24 cellular contexts compared by ENCODE assay signal in genomic region chr20:914727-915498, GRCh38. TPM values are rescaled to one million over a fixed set of nuclear protein-coding genes. Genes with fewer than 3 reads are reported as not detected.
A peak's percentile ranks its signal among the peaks of the same experiment; 100 is the strongest.
DNase-seq lines count a peak whose midpoint lies in the region; ATAC-seq, FAIRE-seq and TF ChIP-seq lines count a peak whose summit lies in the region.
"Had no signal": no experiment of that assay in that cellular context is flagged by ENCODE, and none has a peak within 500 bp of the region (broad histone marks: within the 10 kb centered on the region; RNA-seq: fewer than 3 reads in every experiment).

No MANE protein-coding gene starts in this region.

- no peaks in the 10 kb centered on the region for H3K79me1 ChIP-seq in H1 (ENCODE audit: low read depth, low read length)

- no peaks in the 10 kb centered on the region for H3K9me3 ChIP-seq in BLaER1 treated with 17β-estradiol and CSF1 and Interleukin-3, amounts not matched to agents 10 nM and 100 nM (replicated peaks in 1 of 11)
- H3K9me3 ChIP-seq in PC-3 (ENCODE audit: low read length) (no peaks in the 10 kb centered on the region), H1 (ENCODE audit: insufficient read depth in 2 of 2, low read depth in 1 of 2, low read length in 1 of 2) (no peaks in the 10 kb centered on the region)
- H3K9me3 ChIP-seq: testis had no signal

- no peak for TF ChIP-seq EP300 in H1 (IDR thresholded peaks at IDR 0.05; ENCODE audit: borderline replicate concordance in 1 of 2, low read depth in 2 of 2, low read length in 2 of 2)

- peak overlapping the region; percentile 42; the same call in 1 of the 2 replicates for H4K8ac ChIP-seq in H1 (ENCODE audit: extremely low read depth, insufficient read depth, low read length)

- H2AFZ ChIP-seq in PC-3 (ENCODE audit: low read length) (no peak overlapping the region), H1 (ENCODE audit: low read length) (no peak overlapping the region)

- peak overlapping the region; percentile 58 to 81 (median 75) for H3K4me2 ChIP-seq in BLaER1 treated with 17β-estradiol and CSF1 and Interleukin-3, amounts not matched to agents 10 nM and 100 nM
- H3K4me2 ChIP-seq in PC-3 (ENCODE audit: low read length) (no peak overlapping the region), H1 (ENCODE audit: insufficient read depth in 1 of 2, low read depth in 2 of 2, low read length in 2 of 2) (no peak overlapping the region)
- H3K4me2 ChIP-seq: smooth muscle cell had no signal

- no peak overlapping the region for H3K4me3 ChIP-seq in BLaER1 treated with 17β-estradiol and CSF1 and Interleukin-3, amounts not matched to agents 10 nM and 100 nM
- no peak overlapping the region for H3K4me3 ChIP-seq in PC-3 (ENCODE audit: low read length)
- no peak overlapping the region for H3K4me3 ChIP-seq in H1 (ENCODE audit: extremely low read depth in 1 of 4, insufficient read depth in 2 of 4, low read depth in 3 of 4, low read length in 4 of 4)
- H3K4me3 ChIP-seq: smooth muscle cell, testis had no signal

- H3K9me2 ChIP-seq in PC-3 (replicated peaks; ENCODE audit: low read length), result no peaks in the 10 kb centered on the region

- no peak overlapping the region for H3K23ac ChIP-seq in H1 (ENCODE audit: insufficient read length)

- BruUV-seq in PC-3 (replicated peaks; lab: Mats Ljungman, UMichigan), result no TSS peak

- no peak overlapping the region for H4K91ac ChIP-seq in H1 (replicated peaks; ENCODE audit: insufficient read length, low read length)

- H3K23me2 ChIP-seq in H1 (ENCODE audit: low read depth, low read length), result no peaks in the 10 kb centered on the region; the same call in 1 of the 2 replicates

- H2BK120ac ChIP-seq in H1 (replicated peaks; ENCODE audit: low read depth, low read length), result no peak overlapping the region

- intact Hi-C loops in PC-3 (cut with micrococcal nuclease), result no loop called here
- intact Hi-C loops in posterior vena cava (cut with DNase I), result no loop called here

- H3F3A ChIP-seq in PC-3 (ENCODE audit: low read length, unreplicated experiment), result no peaks in the 10 kb centered on the region

- no peak for TF ChIP-seq POLR2A in H1 (IDR thresholded peaks at IDR 0.05; ENCODE audit: control extremely low read depth in 1 of 2, low read depth in 2 of 2, low read length in 2 of 2)

- H2BK5ac ChIP-seq in H1 (ENCODE audit: low read depth, low read length), result no peak overlapping the region

- no peak overlapping the region for H2AK5ac ChIP-seq in H1 (ENCODE audit: low read depth, low read length)

- H3K36me3 Mint-ChIP-seq in naive thymus-derived CD8-positive, alpha-beta T cell, result no peaks in the 10 kb centered on the region
- H3K36me3 Mint-ChIP-seq: activated naive CD8-positive, alpha-beta T cell treated with anti-CD3 and anti-CD28 coated beads, Interleukin-2, amount 10 ng/mL, durations not matched to agents 7 days and 5 days; memory B cell had no signal

- POLR2A ChIA-PET in PC-3 (lab: Charles Lee; ENCODE audit: unreplicated experiment) (no interaction called here), H1 (lab: Charles Lee; ENCODE audit: partially characterized antibody) (interaction anchor here (1.1 to 1.2 kb wide), 2 partner anchors 9 to 28 kb away, joined by 3 to 6 read pairs; no protein-coding TSS in a partner anchor)
- POLR2A ChIA-PET in naive thymus-derived CD8-positive, alpha-beta T cell (lab: Charles Lee), result no interaction called here

- CTCF ChIA-PET in PC-3 (lab: Charles Lee) (no interaction called here), H1 (lab: Charles Lee; ENCODE audit: partially characterized antibody) (interaction anchor here (0.6 to 6.7 kb wide), 9 partner anchors 9 to 272 kb away, joined by 3 to 79 read pairs (median 3); no protein-coding TSS in a partner anchor)

- TF ChIP-seq CTCF in PC-3 (conservative IDR thresholded peaks at IDR 0.05; ENCODE audit: low read depth, low read length), result no peak
- TF ChIP-seq CTCF in H1 (IDR thresholded peaks at IDR 0.05; ENCODE audit: control extremely low read depth in 1 of 3, insufficient read depth in 1 of 3, low read depth in 1 of 3, low read length in 3 of 3), result no peak

- no peak overlapping the region for H2BK15ac ChIP-seq in H1 (ENCODE audit: low read length)

- H2BK20ac ChIP-seq in H1 (ENCODE audit: low read length), result no peak overlapping the region

- H3K4ac ChIP-seq in H1 (replicated peaks; ENCODE audit: insufficient read length, low read depth, low read length), result peak overlapping the region; percentile 25

- no peak for TF ChIP-seq RAD21 in H1 (IDR thresholded peaks at IDR 0.05 in 1 of 2, conservative IDR thresholded peaks at IDR 0.05 in 1 of 2; ENCODE audit: low read depth in 2 of 2, low read length in 2 of 2)

- no peaks in the 10 kb centered on the region; a peak in 2 of 22 replicates for H4K20me1 ChIP-seq in BLaER1 treated with 17β-estradiol and CSF1 and Interleukin-3, amounts not matched to agents 10 nM and 100 nM
- H4K20me1 ChIP-seq in PC-3 (ENCODE audit: low read length) (no peaks in the 10 kb centered on the region), H1 (replicated peaks in 1 of 2; ENCODE audit: control insufficient read depth in 1 of 2, insufficient read depth in 2 of 2, low read length in 2 of 2) (no peaks in the 10 kb centered on the region)

- H2BK12ac ChIP-seq in H1 (ENCODE audit: low read depth, low read length), result 0 out of 2 replicates have a peak overlapping the region, but pooled peaks have one; percentile 17

- ATAC-seq in PC-3 (no peak), GM21723 (IDR thresholded peaks at IDR 0.05; ENCODE audit: unreplicated experiment) (no peak)
- no peak for ATAC-seq in naive thymus-derived CD8-positive, alpha-beta T cell

- 90% methylated on average over 15 of the region's 15 CpGs; no CpG with 5 or more reads in 1 of the 2 experiments for WGBS in H1 (ENCODE audit: extremely low coverage in 1 of 2, insufficient coverage in 1 of 2, insufficient read length in 1 of 2, insufficient replicate concordance in 2 of 2, low coverage in 1 of 2, low lambda C conversion rate in 2 of 2, missing lambda C conversion rate in 1 of 2), 2 experiments

- H3K18ac ChIP-seq in H1 (ENCODE audit: extremely low read depth, low read length), result no peak overlapping the region

- H3K56ac ChIP-seq in H1 (replicated peaks; ENCODE audit: insufficient read length, low read depth, low read length), result no peak overlapping the region

- H3K9ac ChIP-seq in BLaER1 treated with 17β-estradiol and CSF1 and Interleukin-3, amounts not matched to agents 10 nM and 100 nM, result no peak overlapping the region
- no peak overlapping the region for H3K9ac ChIP-seq in PC-3 (ENCODE audit: low read length)
- no peak overlapping the region for H3K9ac ChIP-seq in H1 (replicated peaks in 1 of 4; ENCODE audit: extremely low read depth in 1 of 4, low read depth in 3 of 4, low read length in 3 of 4)

- FAIRE-seq in H1 (lab: Jason Lieb, UNC), result no peak

- peaks cover 35 to 78% (median 71%) of the 10 kb centered on the region in 10 experiments for H3K4me1 ChIP-seq in BLaER1 treated with 17β-estradiol and CSF1 and Interleukin-3, amounts not matched to agents 10 nM and 100 nM
- no peaks in the 10 kb centered on the region for H3K4me1 ChIP-seq in PC-3 (ENCODE audit: insufficient read depth, low read length)
- peaks cover 0 to 16% (median 5%) of the 10 kb centered on the region in 4 experiments; a peak in 4 of 7 replicates for H3K4me1 ChIP-seq in H1 (replicated peaks in 1 of 4; ENCODE audit: control insufficient read depth in 3 of 4, insufficient read depth in 4 of 4, low read length in 3 of 4)

- no peaks in the 10 kb centered on the region for H3K79me2 ChIP-seq in PC-3 (ENCODE audit: low read length)
- no peaks in the 10 kb centered on the region for H3K79me2 ChIP-seq in H1 (ENCODE audit: control insufficient read depth in 1 of 2, insufficient read depth in 2 of 2, low read length in 2 of 2)

- H4K5ac ChIP-seq in H1 (ENCODE audit: insufficient read length, low read depth, low read length), result no peak overlapping the region

- peaks cover 3 to 18% (median 9%) of the 10 kb centered on the region in 5 donors for H3K27me3 Mint-ChIP-seq in naive thymus-derived CD8-positive, alpha-beta T cell

- peak overlapping the region in 1 of 10 donors; percentile 74 for H3K27ac Mint-ChIP-seq in naive thymus-derived CD8-positive, alpha-beta T cell
- H3K27ac Mint-ChIP-seq: activated naive CD8-positive, alpha-beta T cell treated with anti-CD3 and anti-CD28 coated beads, Interleukin-2, amount 10 ng/mL, durations not matched to agents 7 days and 5 days; H9; memory B cell had no signal

- H3K14ac ChIP-seq in H1 (ENCODE audit: insufficient read length), result no peak overlapping the region

- no peak overlapping the region for H3K4me3 Mint-ChIP-seq in naive thymus-derived CD8-positive, alpha-beta T cell
- H3K4me3 Mint-ChIP-seq: activated naive CD8-positive, alpha-beta T cell treated with anti-CD3 and anti-CD28 coated beads, Interleukin-2, amount 10 ng/mL, durations not matched to agents 7 days and 5 days; H9; memory B cell had no signal

- peaks cover 0 to 7% (median 3%) of the 10 kb centered on the region in 4 donors for H3K4me1 Mint-ChIP-seq in naive thymus-derived CD8-positive, alpha-beta T cell

- no peaks in the 10 kb centered on the region for H3K36me3 ChIP-seq in BLaER1 treated with 17β-estradiol and CSF1 and Interleukin-3, amounts not matched to agents 10 nM and 100 nM
- H3K36me3 ChIP-seq in PC-3 (ENCODE audit: low read depth, low read length) (no peaks in the 10 kb centered on the region), H1 (ENCODE audit: control insufficient read depth in 2 of 4, insufficient read depth in 4 of 4, low read length in 3 of 4) (no peaks in the 10 kb centered on the region)

- H3K27ac ChIP-seq in BLaER1 treated with 17β-estradiol and CSF1 and Interleukin-3, amounts not matched to agents 10 nM and 100 nM, result no peak overlapping the region
- H3K27ac ChIP-seq in PC-3 (ENCODE audit: low read length), result no peak overlapping the region
- no peak overlapping the region for H3K27ac ChIP-seq in H1 (ENCODE audit: low read depth, low read length)
- H3K27ac ChIP-seq: testis had no signal

- H3K27me3 ChIP-seq in BLaER1 treated with 17β-estradiol and CSF1 and Interleukin-3, amounts not matched to agents 10 nM and 100 nM, result no peaks in the 10 kb centered on the region
- H3K27me3 ChIP-seq in PC-3 (ENCODE audit: low read length) (peaks cover 62% of the 10 kb centered on the region), H1 (replicated peaks in 1 of 4; ENCODE audit: control insufficient read depth in 3 of 4, extremely low read depth in 1 of 4, insufficient read depth in 3 of 4, low read length in 3 of 4) (peaks cover 0 to 3% (median 0%) of the 10 kb centered on the region in 4 experiments; a peak in 1 of 7 replicates)
- H3K27me3 ChIP-seq: testis had no signal

- DNase-seq in PC-3, result peak; percentile 9
- no peak for DNase-seq in H1 (ENCODE audit: low read depth in 1 of 2, low spot score in 2 of 2)
- peak; percentile 62 for DNase-seq in posterior vena cava (ENCODE audit: low spot score)
- no peak for DNase-seq in NOMO-1 treated with DMSO at 0.1 percent for 48 hours (lab: John Stamatoyannopoulos, UW; ENCODE audit: unreplicated experiment)
- DNase-seq in hepatic stellate cell (ENCODE audit: low spot score), result no peak
- no peak for DNase-seq in naive thymus-derived CD8-positive, alpha-beta T cell
- DNase-seq: activated CD4-positive, alpha-beta T cell treated with anti-CD3 and anti-CD28 coated beads, Interleukin-2, amount 50 U/mL, for 4 hours; activated CD4-positive, CD25-positive, alpha-beta regulatory T cell; activated CD8-positive, alpha-beta memory T cell treated with anti-CD3 and anti-CD28 coated beads, Interleukin-2, amount 50 U/mL, for 4 hours; activated naive CD8-positive, alpha-beta T cell treated with anti-CD3 and anti-CD28 coated beads, Interleukin-2, amount 10 ng/mL, durations not matched to agents 7 days and 5 days; DMS53; GDM1; H9; MV-4-11; NCI-H146; NCI-H526; retina; stimulated activated CD4-positive, alpha-beta T cell treated with anti-CD3 and anti-CD28 coated beads, Interleukin-2, amount 100 ng/mL, for 24 hours; SW 1271; testis had no signal

- H3K9me3 Mint-ChIP-seq in naive thymus-derived CD8-positive, alpha-beta T cell, result no peaks in the 10 kb centered on the region
- H3K9me3 Mint-ChIP-seq: activated naive CD8-positive, alpha-beta T cell treated with anti-CD3 and anti-CD28 coated beads, Interleukin-2, amount 10 ng/mL, durations not matched to agents 7 days and 5 days; H9; memory B cell had no signal

RNA-seq across cellular contexts. Expression of gene ANGPT4, which starts 1.2 kb away (rescaled TPM):
- total RNA-seq in PC-3 (2014; rRNA removed) (not detected in 2 replicates), posterior vena cava (1 to 10 TPM in 1 of 2 donors, under 1 TPM in 1; 0.24 to 1.1 TPM)
- total RNA-seq in H1 (2021; fragmentation: NEBNext Ultra II Directional; extraction: Animal tissue kit (Norgen Biotek cat#: 25700)), result 0.06 and 0.07 TPM in 2 replicates
- polyA plus RNA-seq in H1 (2011; rRNA removed), result 0.25 and 0.33 TPM in 2 replicates
- polyA plus RNA-seq in H1 (2011; cell fraction: cytosol; rRNA removed), result 0.26 TPM
- 0.31 TPM for polyA plus RNA-seq in H1 (2011; cell fraction: nucleus; rRNA removed)
- polyA plus RNA-seq in H1 (2012, experiment 1 of 2), result 0.04 to 0.24 TPM (median 0.14 TPM) in 4 replicates
- 0.05 TPM for polyA plus RNA-seq in H1 (2012, experiment 2 of 2)
- polyA plus RNA-seq in H1 (2013, experiment 1 of 2), result 0.41 TPM
- 0.37 TPM for polyA plus RNA-seq in H1 (2013, experiment 2 of 2)
- polyA minus RNA-seq in H1 (2011; rRNA and poly(A)+ RNA removed), result 0.25 and 0.49 TPM in 2 replicates
- polyA minus RNA-seq in H1 (2011; cell fraction: cytosol; rRNA and poly(A)+ RNA removed), result not detected
- 0.20 TPM for polyA minus RNA-seq in H1 (2011; cell fraction: nucleus; rRNA and poly(A)+ RNA removed)
- not detected for total RNA-seq in naive thymus-derived CD8-positive, alpha-beta T cell
- polyA plus RNA-seq in naive thymus-derived CD8-positive, alpha-beta T cell, result not detected
- total RNA-seq: activated naive CD8-positive, alpha-beta T cell treated with anti-CD3 and anti-CD28 coated beads, Interleukin-2, amount 10 ng/mL, durations not matched to agents 7 days and 5 days; smooth muscle cell had no signal

Comparison
In these comparisons a context has a peak if more than half of its experiments do, and no peak if none do; other contexts are left out.
1. H3K4me2 ChIP-seq: peak in BLaER1 treated with 17β-estradiol and CSF1 and Interleukin-3, amounts not matched to agents 10 nM and 100 nM (11 of 11); none in PC-3 (single experiment) and H1 (0 of 2).
2. DNase-seq: peak in PC-3 (single experiment) and posterior vena cava (single experiment); none in H1 (0 of 2), NOMO-1 treated with DMSO at 0.1 percent for 48 hours (single experiment), hepatic stellate cell (single experiment) and naive thymus-derived CD8-positive, alpha-beta T cell (0 of 10).